In genomic region chrX:28787206-28787605, GRCh38 we compare ENCODE assay signal across 18 cellular contexts.
DNase-seq lines count a peak whose midpoint lies in the region; ATAC-seq, FAIRE-seq and TF ChIP-seq lines count a peak whose summit lies in the region.
"Had no signal": no experiment of that assay in that cellular context is flagged by ENCODE, and none has a peak within 500 bp of the region (broad histone marks: within the 10 kb centered on the region; RNA-seq: fewer than 3 reads in every experiment).

No MANE protein-coding gene starts in this region.

- H3K27ac ChIP-seq in right cardiac atrium (ENCODE audit: low read length): no peak overlapping the region
- H3K27ac ChIP-seq: esophagus muscularis mucosa, parathyroid adenoma had no signal

- no peaks in the 10 kb centered on the region for H3K27me3 ChIP-seq in right cardiac atrium (ENCODE audit: control insufficient read depth, insufficient read depth)
- H3K27me3 ChIP-seq: esophagus muscularis mucosa had no signal

- intact Hi-C loops in right cardiac atrium (cut with DNase I): no loop called here

- H3K9me3 ChIP-seq in right cardiac atrium (ENCODE audit: control insufficient read depth, low read length): no peaks in the 10 kb centered on the region
- H3K9me3 ChIP-seq: esophagus muscularis mucosa, mucosa of descending colon had no signal

- no peak overlapping the region for H3K4me3 ChIP-seq in HFF-Myc (replicated peaks; ENCODE audit: low read depth, low read length)
- no peak overlapping the region for H3K4me3 ChIP-seq in fibroblast of mammary gland (ENCODE audit: control insufficient read depth, low read depth, low read length)
- no peak overlapping the region for H3K4me3 ChIP-seq in right cardiac atrium (ENCODE audit: low read length)
- H3K4me3 ChIP-seq: esophagus muscularis mucosa, mucosa of descending colon had no signal

- ATAC-seq in GM21367 (IDR thresholded peaks at IDR 0.05; ENCODE audit: unreplicated experiment) (no peak), right cardiac atrium (no peak), HG03108 (IDR thresholded peaks at IDR 0.05; ENCODE audit: unreplicated experiment) (no peak)
- ATAC-seq: activated CD8-positive, alpha-beta T cell treated with anti-CD3 and anti-CD28 coated beads, Interleukin-2, amount 10 ng/mL, durations not matched to agents 7 days and 5 days; mucosa of descending colon had no signal

- H3K4me1 ChIP-seq in right cardiac atrium (ENCODE audit: control insufficient read depth, insufficient read depth, low read length): no peaks in the 10 kb centered on the region
- H3K4me1 ChIP-seq: parathyroid adenoma had no signal

- 71% methylated on average over 2 of the region's 2 CpGs for WGBS in right cardiac atrium

- DNase-seq in HFF-Myc (ENCODE audit: extremely low read depth, low read depth) (peak; percentile 2), SW480 (ENCODE audit: low spot score) (peak; percentile 51), fibroblast of mammary gland (ENCODE audit: low read depth) (peak; percentile 33), urothelium cell line (ENCODE audit: low spot score) (peak; percentile 22), right cardiac atrium (no peak)
- DNase-seq: activated CD8-positive, alpha-beta T cell treated with anti-CD3 and anti-CD28 coated beads, Interleukin-2, amount 10 ng/mL, durations not matched to agents 7 days and 5 days; activated naive CD4-positive, alpha-beta T cell; KG1; mucosa of descending colon; NCI-H1694 treated with DMSO at 0.1 percent for 48 hours; SIG-M5; stimulated activated CD4-positive, alpha-beta T cell treated with anti-CD3 and anti-CD28 coated beads, Interleukin-12 subunit alpha, Interleukin-12 subunit beta, amount 100 ng/mL, for 4 hours; substantia nigra had no signal

- no peak for FAIRE-seq in urothelium cell line (lab: Jason Lieb, UNC)
- FAIRE-seq: D721Med had no signal

- TF ChIP-seq CTCF in HFF-Myc (IDR thresholded peaks at IDR 0.05; ENCODE audit: low read depth, low read length, missing control alignments) (no peak), fibroblast of mammary gland (conservative IDR thresholded peaks at IDR 0.05; ENCODE audit: control insufficient read depth, insufficient read depth, low read depth, low read length) (no peak)

Comparison
In these comparisons a context has a peak if more than half of its experiments do, and no peak if none do; other contexts are left out.
1. DNase-seq: peak in HFF-Myc (single experiment), SW480 (single experiment), fibroblast of mammary gland (single experiment) and urothelium cell line (single experiment); none in right cardiac atrium (0 of 3).